8 cellular contexts compared by ENCODE assay signal in the genomic region with DNA sequence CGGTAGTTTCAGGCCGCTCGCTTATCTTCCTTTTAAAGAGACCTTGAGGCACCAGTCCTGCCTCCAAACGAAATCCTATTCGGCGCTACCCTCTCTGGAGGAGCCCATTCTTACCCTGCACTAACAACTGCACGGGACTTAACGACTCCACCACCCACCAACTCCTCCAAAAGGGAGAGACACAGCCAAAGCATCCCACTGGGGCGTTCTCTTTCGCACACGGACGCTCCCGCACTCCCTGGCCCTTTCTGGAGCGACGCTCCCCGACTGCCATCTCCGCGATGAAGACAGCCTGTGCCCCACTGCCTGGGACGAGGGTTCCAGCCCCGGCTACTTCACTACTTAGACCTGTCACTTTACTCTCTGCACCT. TPM values are rescaled to one million over a fixed set of nuclear protein-coding genes. Genes with fewer than 3 reads are reported as not detected.
A peak's percentile ranks its signal among the peaks of the same experiment; 100 is the strongest.
DNase-seq lines count a peak whose midpoint lies in the region; ATAC-seq lines count a peak whose summit lies in the region.

No MANE protein-coding gene starts in this region.

- no peaks in the 10 kb centered on the region for H3K36me3 ChIP-seq in ES-I3 (ENCODE audit: insufficient read depth, low read length)

- no peak for DNase-seq in stimulated activated effector memory CD8-positive, alpha-beta T cell treated with anti-CD3 and anti-CD28 coated beads, Interleukin-12 subunit alpha, Interleukin-12 subunit beta, amount 100 ng/mL, for 72 hours (ENCODE audit: low spot score in 2 of 2)
- no peak for DNase-seq in stimulated activated CD4-positive, alpha-beta T cell treated with anti-CD3 and anti-CD28 coated beads, Interleukin-15, amount 100 ng/mL, for 24 hours
- DNase-seq in NCI-H2081 treated with DMSO at 0.1 percent for 48 hours (lab: John Stamatoyannopoulos, UW) (no peak), ecto neural progenitor cell (ENCODE audit: low spot score) (no peak)

- peaks cover 74% of the 10 kb centered on the region for H3K4me1 Mint-ChIP-seq in stimulated activated effector memory CD8-positive, alpha-beta T cell treated with anti-CD3 and anti-CD28 coated beads, Interleukin-12 subunit alpha, Interleukin-12 subunit beta, amount 100 ng/mL, for 72 hours

- H3K4me3 ChIP-seq in iPS-11a (ENCODE audit: low read depth, low read length): peak overlapping the region; percentile 70

- H3K27ac Mint-ChIP-seq in stimulated activated effector memory CD8-positive, alpha-beta T cell treated with anti-CD3 and anti-CD28 coated beads, Interleukin-12 subunit alpha, Interleukin-12 subunit beta, amount 100 ng/mL, for 72 hours: peak overlapping the region; percentile 97

- H3K27ac ChIP-seq in adipose tissue (ENCODE audit: low read depth, low read length): peak overlapping the region; percentile 93

- H3K9me3 Mint-ChIP-seq in stimulated activated effector memory CD8-positive, alpha-beta T cell treated with anti-CD3 and anti-CD28 coated beads, Interleukin-12 subunit alpha, Interleukin-12 subunit beta, amount 100 ng/mL, for 72 hours: no peaks in the 10 kb centered on the region

- peaks cover 5% of the 10 kb centered on the region for H3K4me1 ChIP-seq in ES-I3 (ENCODE audit: insufficient read depth, low read length)

- WGBS in adipose tissue, 3 donors: 5 to 8% (median 6%) methylated on average over 20 of the region's 20 CpGs

- peak overlapping the region; percentile 65 for H3K9ac ChIP-seq in ES-I3 (ENCODE audit: low read depth, low read length)

- ATAC-seq in HG02884 (IDR thresholded peaks at IDR 0.05; ENCODE audit: unreplicated experiment): peak; percentile 13
- no peak for ATAC-seq in stimulated activated effector memory CD8-positive, alpha-beta T cell treated with anti-CD3 and anti-CD28 coated beads, Interleukin-12 subunit alpha, Interleukin-12 subunit beta, amount 100 ng/mL, for 72 hours

- H3K36me3 Mint-ChIP-seq in stimulated activated effector memory CD8-positive, alpha-beta T cell treated with anti-CD3 and anti-CD28 coated beads, Interleukin-12 subunit alpha, Interleukin-12 subunit beta, amount 100 ng/mL, for 72 hours: peaks cover 39% of the 10 kb centered on the region

- H3K9me3 ChIP-seq in ES-I3 (ENCODE audit: control insufficient read depth, insufficient read depth, low read length): no peaks in the 10 kb centered on the region

- H3K4me3 Mint-ChIP-seq in stimulated activated effector memory CD8-positive, alpha-beta T cell treated with anti-CD3 and anti-CD28 coated beads, Interleukin-12 subunit alpha, Interleukin-12 subunit beta, amount 100 ng/mL, for 72 hours: peak overlapping the region; percentile 91

RNA-seq across cellular contexts. Expression of a gene that starts 0.6 kb away (rescaled TPM):
- 10 to 100 TPM in 1 of 3 donors, 1 to 10 TPM in 2; 7.5 to 11.2 (median 8.3) TPM for polyA plus RNA-seq in adipose tissue

RNA-seq across cellular contexts. Expression of a gene that starts 12.6 kb away (rescaled TPM):
- polyA plus RNA-seq in adipose tissue: under 1 TPM; 0.22 to 0.95 (median 0.56) TPM
